In genomic region chr2:204550738-204551137, GRCh38 we compare ENCODE assay signal across 12 cellular contexts. TPM values are rescaled to one million over a fixed set of nuclear protein-coding genes. Genes with fewer than 3 reads are reported as not detected.
DNase-seq lines count a peak whose midpoint lies in the region; ATAC-seq and TF ChIP-seq lines count a peak whose summit lies in the region.
"Had no signal": no experiment of that assay in that cellular context is flagged by ENCODE, and none has a peak within 500 bp of the region (broad histone marks: within the 10 kb centered on the region; RNA-seq: fewer than 3 reads in every experiment).

No MANE protein-coding gene starts in this region.

- no peak overlapping the region for H3K4me3 Mint-ChIP-seq in natural killer cell

- peak; percentile 47 for ATAC-seq in left cardiac atrium
- no peak for ATAC-seq in HG03342 (IDR thresholded peaks at IDR 0.05; ENCODE audit: unreplicated experiment)
- ATAC-seq in GM21619 (IDR thresholded peaks at IDR 0.05; ENCODE audit: unreplicated experiment) = no peak
- no peak for ATAC-seq in natural killer cell

- peaks cover 6 to 8% of the 10 kb centered on the region in 2 donors for H3K27me3 Mint-ChIP-seq in natural killer cell (ENCODE audit: low read depth in 2 of 2)

- DNase-seq in left cardiac atrium (no peak), cardiac septum (ENCODE audit: low spot score) (no peak), dedifferentiated amniotic fluid mesenchymal stem cell (ENCODE audit: extremely low spot score) (peak; percentile 88), COLO668 (lab: John Stamatoyannopoulos, UW; ENCODE audit: unreplicated experiment) (no peak), natural killer cell (no peak)
- DNase-seq: activated T-cell treated with anti-CD3 and anti-CD28 coated beads, Interleukin-2, amount 50 U/mL, for 48 hours; NCI-H2081; Peyer's patch had no signal

- peaks cover 11% of the 10 kb centered on the region for H3K4me1 ChIP-seq in mesodermal cell (ENCODE audit: control insufficient read depth, insufficient read depth, low read length, poor library complexity, severe bottlenecking)

- TF ChIP-seq CTCF in natural killer cell (IDR thresholded peaks at IDR 0.05) = no peak

- no peaks in the 10 kb centered on the region for H3K9me3 Mint-ChIP-seq in natural killer cell

- 33 to 73% methylated on average over 1 to 2 of the region's 2 CpGs for WGBS in mesodermal cell (ENCODE audit: insufficient coverage in 2 of 2), 2 experiments

- H3K4me3 ChIP-seq in mesodermal cell (ENCODE audit: extremely low read depth, insufficient read depth, low read length, poor library complexity, severe bottlenecking) = no peak overlapping the region
- H3K4me3 ChIP-seq: Peyer's patch had no signal

- no peaks in the 10 kb centered on the region for H3K9me3 ChIP-seq in mesodermal cell (ENCODE audit: control insufficient read depth, low read length)
- H3K9me3 ChIP-seq: Peyer's patch had no signal

- H3K4me1 Mint-ChIP-seq in natural killer cell = peaks cover 0 to 5% of the 10 kb centered on the region in 2 donors

- intact Hi-C loops in left cardiac atrium (cut with DNase I) = no loop called here
- intact Hi-C loops in cardiac septum (cut with DNase I) = no loop called here
- intact Hi-C loops in natural killer cell (cut with micrococcal nuclease) = no loop called here

- peak overlapping the region; percentile 47 for H3K27ac ChIP-seq in mesodermal cell (ENCODE audit: low read depth, low read length, severe bottlenecking)
- H3K27ac ChIP-seq: VCaP had no signal

- no peak overlapping the region for H3K27ac Mint-ChIP-seq in natural killer cell

- no peaks in the 10 kb centered on the region for H3K36me3 Mint-ChIP-seq in natural killer cell

- H3K36me3 ChIP-seq in mesodermal cell (ENCODE audit: control insufficient read depth, insufficient read depth, low read length) = no peaks in the 10 kb centered on the region
- H3K36me3 ChIP-seq: Peyer's patch had no signal

RNA-seq across cellular contexts. Expression of gene PARD3B, which starts 5.5 kb away (rescaled TPM):
- 10 to 100 TPM; 12.5 to 12.6 TPM for total RNA-seq in left cardiac atrium
- total RNA-seq in cardiac septum = 9.5 TPM
- 3.8 TPM for polyA plus RNA-seq in mesodermal cell (2013, experiment 1 of 2)
- polyA plus RNA-seq in mesodermal cell (2013, experiment 2 of 2) = 2.5 TPM
- under 1 TPM in 2 of 3 donors, not detected in 1; 0.13 to 0.45 TPM for total RNA-seq in natural killer cell

Comparison
In these comparisons a context has a peak if more than half of its experiments do, and no peak if none do; other contexts are left out.
1. ATAC-seq: peak in left cardiac atrium (2 of 2); none in HG03342 (single experiment), GM21619 (single experiment) and natural killer cell (0 of 3).